In the genomic region with DNA sequence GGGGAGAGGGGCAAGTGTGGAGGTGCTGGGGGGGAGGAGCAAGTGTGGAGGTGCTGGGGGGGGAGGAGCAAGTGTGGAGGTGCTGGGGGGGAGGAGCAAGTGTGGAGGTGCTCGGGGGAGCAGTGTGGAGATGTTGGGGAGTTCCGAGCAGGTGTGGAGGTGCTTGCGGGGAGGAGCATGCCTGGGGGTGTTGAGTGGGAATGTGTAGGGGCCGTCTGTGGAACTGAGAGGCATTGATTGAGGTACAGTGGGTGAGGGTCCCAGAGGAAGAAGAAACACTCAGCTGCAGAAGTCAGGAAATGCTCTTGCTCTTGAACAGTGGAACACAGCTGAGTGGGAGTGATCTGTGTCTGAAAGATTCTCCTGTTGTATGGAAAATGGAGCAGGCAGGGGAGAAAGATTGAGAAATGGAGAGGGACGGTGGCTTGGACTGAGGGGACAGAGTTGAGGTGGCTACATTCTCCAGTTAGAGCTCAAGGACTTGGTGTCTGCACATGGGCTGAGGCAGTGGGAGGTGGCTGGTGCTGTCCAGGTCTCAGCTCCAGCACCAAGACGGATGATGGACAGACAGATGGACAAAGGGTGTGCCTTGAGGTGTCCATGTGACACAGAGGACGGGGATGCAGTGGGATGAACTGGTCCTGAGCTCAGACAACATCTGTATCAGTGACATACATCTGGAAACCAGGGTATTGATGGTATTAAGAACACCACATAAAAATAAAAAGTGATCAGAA, we compare ENCODE assay signal across 19 cellular contexts. TPM values are rescaled to one million over a fixed set of nuclear protein-coding genes. Genes with fewer than 3 reads are reported as not detected.
DNase-seq lines count a peak whose midpoint lies in the region; ATAC-seq and TF ChIP-seq lines count a peak whose summit lies in the region.
"Had no signal": no experiment of that assay in that cellular context is flagged by ENCODE, and none has a peak within 500 bp of the region (broad histone marks: within the 10 kb centered on the region; RNA-seq: fewer than 3 reads in every experiment).

No MANE protein-coding gene starts in this region.

- TF ChIP-seq EP300 in esophagus muscularis mucosa (IDR thresholded peaks at IDR 0.05), result no peak

- intact Hi-C loops in activated naive CD4-positive, alpha-beta T cell treated with anti-CD3 and anti-CD28 coated beads for 36 hours (cut with micrococcal nuclease), result no loop called here
- intact Hi-C loops in esophagus muscularis mucosa (cut with DNase I) (no loop called here), heart left ventricle (cut with DNase I) (no loop called here)

- no peak overlapping the region for H3K4me3 Mint-ChIP-seq in activated naive CD4-positive, alpha-beta T cell treated with anti-CD3 and anti-CD28 coated beads for 36 hours
- H3K4me3 Mint-ChIP-seq in activated CD8-positive, alpha-beta T cell treated with anti-CD3 and anti-CD28 coated beads, Interleukin-2, amount 10 ng/mL, durations not matched to agents 7 days and 5 days, result no peak overlapping the region
- no peak overlapping the region for H3K4me3 Mint-ChIP-seq in type B pancreatic cell
- H3K4me3 Mint-ChIP-seq: naive B cell had no signal

- TF ChIP-seq POLR2A in esophagus muscularis mucosa (IDR thresholded peaks at IDR 0.05; ENCODE audit: low read depth), result no peak
- no peak for TF ChIP-seq POLR2A in heart left ventricle (IDR thresholded peaks at IDR 0.05)

- TF ChIP-seq CTCF in esophagus muscularis mucosa (IDR thresholded peaks at IDR 0.05) (no peak), type B pancreatic cell (conservative IDR thresholded peaks at IDR 0.05) (no peak), heart left ventricle (IDR thresholded peaks at IDR 0.05) (no peak)

- POLR2A ChIA-PET in activated CD8-positive, alpha-beta T cell treated with anti-CD3 and anti-CD28 coated beads, Interleukin-2, amount 10 ng/mL, durations not matched to agents 7 days and 5 days (lab: Charles Lee), result no interaction called here

- ATAC-seq in activated CD8-positive, alpha-beta T cell treated with anti-CD3 and anti-CD28 coated beads, Interleukin-2, amount 10 ng/mL, durations not matched to agents 7 days and 5 days, result no peak
- ATAC-seq in GM21381 (IDR thresholded peaks at IDR 0.05; ENCODE audit: unreplicated experiment) (no peak), heart left ventricle (no peak)
- ATAC-seq: Panc1 had no signal

- CTCF ChIA-PET in activated naive CD4-positive, alpha-beta T cell treated with anti-CD3 and anti-CD28 coated beads for 36 hours (lab: Charles Lee), result no interaction called here
- CTCF ChIA-PET in activated CD8-positive, alpha-beta T cell treated with anti-CD3 and anti-CD28 coated beads, Interleukin-2, amount 10 ng/mL, durations not matched to agents 7 days and 5 days (lab: Charles Lee), result interaction anchor here (1.0 kb wide), 1 partner anchor 248 kb away, joined by 3 read pairs; no protein-coding TSS in a partner anchor

- H3K36me3 ChIP-seq in esophagus muscularis mucosa (peaks cover 12 to 54% (median 47%) of the 10 kb centered on the region in 4 donors), heart left ventricle (peaks cover 0 to 51% (median 47%) of the 10 kb centered on the region in 9 donors)

- H3K4me1 ChIP-seq in esophagus muscularis mucosa (peaks cover 0 to 21% (median 5%) of the 10 kb centered on the region in 4 donors), heart left ventricle (peaks cover 0 to 10% (median 0%) of the 10 kb centered on the region in 12 donors)
- H3K4me1 ChIP-seq: lower lobe of right lung, vagina had no signal

- peak overlapping the region in 3 of 4 donors; percentile 53 to 79 (median 72) for H3K27ac ChIP-seq in esophagus muscularis mucosa (replicated peaks in 1 of 4)
- peak overlapping the region in 1 of 12 donors; percentile 70 for H3K27ac ChIP-seq in heart left ventricle
- H3K27ac ChIP-seq: lower lobe of right lung, vagina had no signal

- H3K9me3 Mint-ChIP-seq in activated naive CD4-positive, alpha-beta T cell treated with anti-CD3 and anti-CD28 coated beads for 36 hours, result no peaks in the 10 kb centered on the region
- H3K9me3 Mint-ChIP-seq in activated CD8-positive, alpha-beta T cell treated with anti-CD3 and anti-CD28 coated beads, Interleukin-2, amount 10 ng/mL, durations not matched to agents 7 days and 5 days (ENCODE audit: insufficient read depth), result no peaks in the 10 kb centered on the region
- H3K9me3 Mint-ChIP-seq in type B pancreatic cell, result no peaks in the 10 kb centered on the region
- H3K9me3 Mint-ChIP-seq: naive B cell had no signal

- H3K36me3 Mint-ChIP-seq in activated naive CD4-positive, alpha-beta T cell treated with anti-CD3 and anti-CD28 coated beads for 36 hours (ENCODE audit: low read depth), result peaks cover 15% of the 10 kb centered on the region
- H3K36me3 Mint-ChIP-seq in activated CD8-positive, alpha-beta T cell treated with anti-CD3 and anti-CD28 coated beads, Interleukin-2, amount 10 ng/mL, durations not matched to agents 7 days and 5 days (ENCODE audit: low read depth), result peaks cover 30% of the 10 kb centered on the region
- peaks cover 23% of the 10 kb centered on the region for H3K36me3 Mint-ChIP-seq in type B pancreatic cell

- H3K27me3 Mint-ChIP-seq in activated naive CD4-positive, alpha-beta T cell treated with anti-CD3 and anti-CD28 coated beads for 36 hours (ENCODE audit: low read depth), result no peaks in the 10 kb centered on the region
- H3K27me3 Mint-ChIP-seq in activated CD8-positive, alpha-beta T cell treated with anti-CD3 and anti-CD28 coated beads, Interleukin-2, amount 10 ng/mL, durations not matched to agents 7 days and 5 days (ENCODE audit: low read depth), result no peaks in the 10 kb centered on the region
- H3K27me3 Mint-ChIP-seq in type B pancreatic cell, result no peaks in the 10 kb centered on the region

- DNase-seq in activated naive CD4-positive, alpha-beta T cell treated with anti-CD3 and anti-CD28 coated beads for 36 hours, result no peak
- no peak for DNase-seq in activated naive CD4-positive, alpha-beta T cell treated with Interleukin-2 at 50 U/mL for 16 hours
- no peak for DNase-seq in activated CD8-positive, alpha-beta T cell treated with anti-CD3 and anti-CD28 coated beads, Interleukin-2, amount 10 ng/mL, durations not matched to agents 7 days and 5 days
- DNase-seq in esophagus muscularis mucosa (ENCODE audit: extremely low spot score) (no peak), type B pancreatic cell (ENCODE audit: extremely low spot score, unreplicated experiment) (peak; percentile 53), T1000 (lab: John Stamatoyannopoulos, UW) (no peak), heart left ventricle (no peak)
- DNase-seq: amniotic stem cell; effector CD8-positive, alpha-beta T cell; lower lobe of right lung; naive B cell; NCI-H1417; NCI-H2171; NCI-H774; SK-N-SH; stimulated activated naive CD4-positive, alpha-beta T cell treated with Interleukin-2 at 50 U/mL for 16 hours had no signal

- peaks cover 10% of the 10 kb centered on the region for H3K4me1 Mint-ChIP-seq in activated naive CD4-positive, alpha-beta T cell treated with anti-CD3 and anti-CD28 coated beads for 36 hours (ENCODE audit: low read depth)
- peaks cover 14% of the 10 kb centered on the region for H3K4me1 Mint-ChIP-seq in activated CD8-positive, alpha-beta T cell treated with anti-CD3 and anti-CD28 coated beads, Interleukin-2, amount 10 ng/mL, durations not matched to agents 7 days and 5 days (ENCODE audit: low read depth)
- H3K4me1 Mint-ChIP-seq in type B pancreatic cell (ENCODE audit: unreplicated experiment), result peaks cover 9% of the 10 kb centered on the region

- H3K9me3 ChIP-seq in esophagus muscularis mucosa (no peaks in the 10 kb centered on the region), heart left ventricle (no peaks in the 10 kb centered on the region)
- H3K9me3 ChIP-seq: lower lobe of right lung, SK-N-SH, vagina had no signal

- 87% methylated on average over 7 of the region's 7 CpGs for WGBS in esophagus muscularis mucosa
- 89 to 92% (median 91%) methylated on average over 7 of the region's 7 CpGs for WGBS in heart left ventricle, 4 donors

- H3K4me3 ChIP-seq in esophagus muscularis mucosa (no peak overlapping the region), heart left ventricle (no peak overlapping the region)
- H3K4me3 ChIP-seq: lower lobe of right lung, vagina had no signal

- no peaks in the 10 kb centered on the region for H3K27me3 ChIP-seq in esophagus muscularis mucosa
- no peaks in the 10 kb centered on the region for H3K27me3 ChIP-seq in heart left ventricle
- H3K27me3 ChIP-seq: vagina had no signal

- H3K27ac Mint-ChIP-seq in activated naive CD4-positive, alpha-beta T cell treated with anti-CD3 and anti-CD28 coated beads for 36 hours, result peak overlapping the region; percentile 59
- H3K27ac Mint-ChIP-seq in activated CD8-positive, alpha-beta T cell treated with anti-CD3 and anti-CD28 coated beads, Interleukin-2, amount 10 ng/mL, durations not matched to agents 7 days and 5 days, result peak overlapping the region; percentile 0
- no peak overlapping the region for H3K27ac Mint-ChIP-seq in type B pancreatic cell

RNA-seq across cellular contexts. Expression of a gene that starts 25.2 kb away (rescaled TPM):
- 100 to 1,000 TPM; 145 to 149 TPM for total RNA-seq in activated naive CD4-positive, alpha-beta T cell treated with anti-CD3 and anti-CD28 coated beads for 36 hours
- total RNA-seq in activated CD8-positive, alpha-beta T cell treated with anti-CD3 and anti-CD28 coated beads, Interleukin-2, amount 10 ng/mL, durations not matched to agents 7 days and 5 days, result 100 to 1,000 TPM; 154 TPM
- total RNA-seq in esophagus muscularis mucosa (1 to 10 TPM; 4.2 to 6.2 (median 4.4) TPM), type B pancreatic cell (ENCODE audit: low replicate concordance) (23.8 and 46.1 TPM in 2 replicates), heart left ventricle (10 to 100 TPM in 1 of 9 donors, 1 to 10 TPM in 8; 2.8 to 12.5 (median 4.7) TPM)
- 1 to 10 TPM; 1.1 to 3.7 TPM for polyA plus RNA-seq in heart left ventricle
